Comparison of ENCODE assay signal across 8 cellular contexts in genomic region chr18:8696749-8697211, GRCh38. TPM values are rescaled to one million over a fixed set of nuclear protein-coding genes. Genes with fewer than 3 reads are reported as not detected.
A peak's percentile ranks its signal among the peaks of the same experiment; 100 is the strongest.
DNase-seq lines count a peak whose midpoint lies in the region; ATAC-seq and TF ChIP-seq lines count a peak whose summit lies in the region.

No MANE protein-coding gene starts in this region.

- POLR2A ChIA-PET in GM10248 (lab: Yijun Ruan, JAX), result no interaction called here

- no peaks in the 10 kb centered on the region for H3K27me3 ChIP-seq in endodermal cell (ENCODE audit: control insufficient read depth, insufficient read depth, low read length, poor library complexity, severe bottlenecking)

- CTCF ChIA-PET in GM10248 (lab: Yijun Ruan, JAX), result interaction anchor here (0.6 to 2.8 kb wide), 28 partner anchors 8 to 579 kb away, joined by 3 to 42 read pairs (median 5); no protein-coding TSS in a partner anchor

- H3K4me3 Mint-ChIP-seq in endodermal cell, result no peak overlapping the region
- no peak overlapping the region for H3K4me3 Mint-ChIP-seq in stimulated activated memory B cell treated with anti-CD40 and anti-IgM and Interleukin-4, amounts not matched to agents 10 μg/mL and 1 μg/mL and 100 μg/mL, for 72 hours

- DNase-seq in GM10248 (ENCODE audit: extremely low spot score) (peak; percentile 81), NCI-H82 treated with DMSO at 0.1 percent for 48 hours (lab: John Stamatoyannopoulos, UW; ENCODE audit: unreplicated experiment) (peak; percentile 4), endodermal cell (peak; percentile 92), myocyte (ENCODE audit: low read depth) (peak; percentile 73)
- DNase-seq in activated CD8-positive, alpha-beta memory T cell treated with anti-CD3 and anti-CD28 coated beads for 1 hour (ENCODE audit: extremely low read depth in 1 of 2, low read depth in 1 of 2), result peak; percentile 41 to 64

- H3K27me3 Mint-ChIP-seq in endodermal cell (ENCODE audit: insufficient read depth), result peaks cover 4% of the 10 kb centered on the region
- peaks cover 10% of the 10 kb centered on the region for H3K27me3 Mint-ChIP-seq in stimulated activated memory B cell treated with anti-CD40 and anti-IgM and Interleukin-4, amounts not matched to agents 10 μg/mL and 1 μg/mL and 100 μg/mL, for 72 hours

- no peaks in the 10 kb centered on the region for H3K36me3 ChIP-seq in endodermal cell (ENCODE audit: control insufficient read depth, insufficient read depth, low read length)

- no peaks in the 10 kb centered on the region for H3K4me1 Mint-ChIP-seq in endodermal cell
- peaks cover 13% of the 10 kb centered on the region for H3K4me1 Mint-ChIP-seq in stimulated activated memory B cell treated with anti-CD40 and anti-IgM and Interleukin-4, amounts not matched to agents 10 μg/mL and 1 μg/mL and 100 μg/mL, for 72 hours

- WGBS in endodermal cell (ENCODE audit: insufficient coverage in 1 of 2, insufficient read length in 1 of 2), 2 experiments, result 11% methylated on average over 4 of the region's 5 CpGs; no CpG with 5 or more reads in 1 of the 2 experiments

- H3K9me3 Mint-ChIP-seq in endodermal cell, result no peaks in the 10 kb centered on the region
- H3K9me3 Mint-ChIP-seq in stimulated activated memory B cell treated with anti-CD40 and anti-IgM and Interleukin-4, amounts not matched to agents 10 μg/mL and 1 μg/mL and 100 μg/mL, for 72 hours, result no peaks in the 10 kb centered on the region

- no peak overlapping the region for H3K27ac ChIP-seq in endodermal cell (ENCODE audit: low read depth, low read length)

- ATAC-seq in HG02943 (IDR thresholded peaks at IDR 0.05; ENCODE audit: low read depth, unreplicated experiment) (peak; percentile 68), GM21737 (IDR thresholded peaks at IDR 0.05; ENCODE audit: unreplicated experiment) (no peak)
- ATAC-seq in stimulated activated memory B cell treated with anti-CD40 and anti-IgM and Interleukin-4, amounts not matched to agents 10 μg/mL and 1 μg/mL and 100 μg/mL, for 72 hours, result peak; percentile 83

- no peaks in the 10 kb centered on the region for H3K9me3 ChIP-seq in endodermal cell (ENCODE audit: control insufficient read depth, low read length)

- no peak overlapping the region for H3K27ac Mint-ChIP-seq in endodermal cell
- no peak overlapping the region for H3K27ac Mint-ChIP-seq in stimulated activated memory B cell treated with anti-CD40 and anti-IgM and Interleukin-4, amounts not matched to agents 10 μg/mL and 1 μg/mL and 100 μg/mL, for 72 hours

- H3K4me1 ChIP-seq in endodermal cell (ENCODE audit: control insufficient read depth, insufficient read depth, low read length), result no peaks in the 10 kb centered on the region

- H3K9ac ChIP-seq in endodermal cell (ENCODE audit: extremely low read depth, low read length, poor library complexity, severe bottlenecking), result no peak overlapping the region

- no peak overlapping the region for H3K4me3 ChIP-seq in endodermal cell (ENCODE audit: low read length)

- peak; percentile 79 for TF ChIP-seq CTCF in GM10248 (IDR thresholded peaks at IDR 0.05; ENCODE audit: control extremely low read depth, extremely low read depth, low read depth, missing control alignments)
- peak; percentile 93 for TF ChIP-seq CTCF in endodermal cell (conservative IDR thresholded peaks at IDR 0.05)

- H3K36me3 Mint-ChIP-seq in endodermal cell (ENCODE audit: low read depth), result no peaks in the 10 kb centered on the region
- H3K36me3 Mint-ChIP-seq in stimulated activated memory B cell treated with anti-CD40 and anti-IgM and Interleukin-4, amounts not matched to agents 10 μg/mL and 1 μg/mL and 100 μg/mL, for 72 hours, result no peaks in the 10 kb centered on the region

RNA-seq across cellular contexts. Expression of gene MTCL1, which starts 8.6 kb away (rescaled TPM):
- total RNA-seq in endodermal cell (10 to 100 TPM; 15.0 to 26.0 TPM), myocyte (65.7 and 66.9 TPM in 2 replicates)
- polyA plus RNA-seq in endodermal cell (2013, experiment 1 of 2), result 31.7 TPM
- polyA plus RNA-seq in endodermal cell (2013, experiment 2 of 2), result 26.8 TPM
- polyA plus RNA-seq in myocyte (2012), result 16.8 TPM

Comparison
In these comparisons a context has a peak if more than half of its experiments do, and no peak if none do; other contexts are left out.
1. DNase-seq: peak in every context shown above with its lines; median percentile 92 in endodermal cell; 81 in GM10248; 73 in myocyte; 52 in activated CD8-positive, alpha-beta memory T cell treated with anti-CD3 and anti-CD28 coated beads for 1 hour; 4 in NCI-H82 treated with DMSO at 0.1 percent for 48 hours.